In genomic region chr7:115548756-115549155, GRCh38 we compare ENCODE assay signal across 28 cellular contexts.
"Had no signal": no experiment of that assay in that cellular context is flagged by ENCODE, and none has a peak within 500 bp of the region (broad histone marks: within the 10 kb centered on the region; RNA-seq: fewer than 3 reads in every experiment).

No MANE protein-coding gene starts in this region.

- ATAC-seq: activated CD4-positive, alpha-beta T cell treated with anti-CD3 and anti-CD28 coated beads for 36 hours; effector memory CD8-positive, alpha-beta T cell; esophagus mucosa; gastroesophageal sphincter; heart left ventricle; left lobe of liver; lower lobe of right lung; mucosa of descending colon; right lobe of liver; stimulated activated naive B cell treated with anti-CD40 and anti-IgM and Interleukin-4, amounts not matched to agents 10 μg/mL and 1 μg/mL and 100 μg/mL, for 72 hours had no signal

- H3K9me3 Mint-ChIP-seq: activated B cell treated with CpG ODN at 0.5 μM for 24 hours; activated CD4-positive, alpha-beta memory T cell treated with anti-CD3 and anti-CD28 coated beads for 36 hours; activated naive CD8-positive, alpha-beta T cell treated with anti-CD3 and anti-CD28 coated beads, Interleukin-2, amount 10 ng/mL, durations not matched to agents 7 days and 5 days; brain; effector memory CD8-positive, alpha-beta T cell; naive B cell; stimulated activated naive B cell treated with anti-CD40 and anti-IgM and Interleukin-4, amounts not matched to agents 10 μg/mL and 1 μg/mL and 100 μg/mL, for 72 hours; T-helper 1 cell treated with Interleukin-12 subunit alpha and Interleukin-12 subunit beta and Interleukin-4 antibody, amounts not matched to agents 30 μg/mL and 1 μg/mL, for 36 hours had no signal

- H3K27ac Mint-ChIP-seq: activated B cell treated with CpG ODN at 0.5 μM for 24 hours; activated CD4-positive, alpha-beta memory T cell treated with anti-CD3 and anti-CD28 coated beads for 36 hours; activated CD4-positive, alpha-beta T cell treated with anti-CD3 and anti-CD28 coated beads for 36 hours; activated naive CD8-positive, alpha-beta T cell treated with anti-CD3 and anti-CD28 coated beads, Interleukin-2, amount 10 ng/mL, durations not matched to agents 7 days and 5 days; brain; effector memory CD8-positive, alpha-beta T cell; T-helper 1 cell treated with Interleukin-12 subunit alpha and Interleukin-12 subunit beta and Interleukin-4 antibody, amounts not matched to agents 30 μg/mL and 1 μg/mL, for 36 hours had no signal

- H3K4me3 ChIP-seq: gastroesophageal sphincter, heart left ventricle, lower lobe of right lung, mucosa of descending colon, right lobe of liver, transverse colon, vagina had no signal

- H3K36me3 Mint-ChIP-seq: activated CD4-positive, alpha-beta memory T cell treated with anti-CD3 and anti-CD28 coated beads for 36 hours; activated naive CD8-positive, alpha-beta T cell treated with anti-CD3 and anti-CD28 coated beads, Interleukin-2, amount 10 ng/mL, durations not matched to agents 7 days and 5 days; brain; naive B cell; stimulated activated naive B cell treated with anti-CD40 and anti-IgM and Interleukin-4, amounts not matched to agents 10 μg/mL and 1 μg/mL and 100 μg/mL, for 72 hours had no signal

- H3K9me3 ChIP-seq: gastroesophageal sphincter, heart left ventricle, lower lobe of right lung, mucosa of descending colon, right lobe of liver, transverse colon, vagina had no signal

- H3K4me1 Mint-ChIP-seq: activated B cell treated with CpG ODN at 0.5 μM for 24 hours; activated CD4-positive, alpha-beta T cell treated with anti-CD3 and anti-CD28 coated beads for 36 hours; activated naive CD8-positive, alpha-beta T cell treated with anti-CD3 and anti-CD28 coated beads, Interleukin-2, amount 10 ng/mL, durations not matched to agents 7 days and 5 days; brain; naive B cell; stimulated activated naive B cell treated with anti-CD40 and anti-IgM and Interleukin-4, amounts not matched to agents 10 μg/mL and 1 μg/mL and 100 μg/mL, for 72 hours had no signal

- H3K27ac ChIP-seq: gastroesophageal sphincter, heart left ventricle, lower lobe of right lung, right lobe of liver, transverse colon, vagina had no signal

- DNase-seq: activated B cell treated with CpG ODN at 0.5 μM for 24 hours; activated CD4-positive, alpha-beta memory T cell treated with anti-CD3 and anti-CD28 coated beads for 36 hours; activated CD4-positive, alpha-beta T cell treated with anti-CD3 and anti-CD28 coated beads for 36 hours; activated naive CD4-positive, alpha-beta T cell treated with Interleukin-2 at 50 U/mL for 16 hours; activated naive CD8-positive, alpha-beta T cell treated with anti-CD3 and anti-CD28 coated beads, Interleukin-2, amount 10 ng/mL, durations not matched to agents 7 days and 5 days; activated T-cell treated with anti-CD3 and anti-CD28 coated beads, Interleukin-2, amount 50 U/mL, for 48 hours; amygdala; effector memory CD8-positive, alpha-beta T cell; heart left ventricle; lower lobe of right lung; mesendoderm; mucosa of descending colon; naive B cell; nucleus accumbens; right lobe of liver; small intestine; stimulated activated CD4-positive, alpha-beta T cell treated with anti-CD3 and anti-CD28 coated beads, Interleukin-15, amount 100 ng/mL, for 24 hours; stimulated activated naive B cell treated with anti-CD40 and anti-IgM and Interleukin-4, amounts not matched to agents 10 μg/mL and 1 μg/mL and 100 μg/mL, for 72 hours; T1000; transverse colon had no signal

- H3K4me3 Mint-ChIP-seq: activated B cell treated with CpG ODN at 0.5 μM for 24 hours; activated CD4-positive, alpha-beta memory T cell treated with anti-CD3 and anti-CD28 coated beads for 36 hours; activated CD4-positive, alpha-beta T cell treated with anti-CD3 and anti-CD28 coated beads for 36 hours; activated naive CD8-positive, alpha-beta T cell treated with anti-CD3 and anti-CD28 coated beads, Interleukin-2, amount 10 ng/mL, durations not matched to agents 7 days and 5 days; brain; effector memory CD8-positive, alpha-beta T cell; naive B cell; stimulated activated naive B cell treated with anti-CD40 and anti-IgM and Interleukin-4, amounts not matched to agents 10 μg/mL and 1 μg/mL and 100 μg/mL, for 72 hours; T-helper 1 cell treated with Interleukin-12 subunit alpha and Interleukin-12 subunit beta and Interleukin-4 antibody, amounts not matched to agents 30 μg/mL and 1 μg/mL, for 36 hours had no signal

- H3K36me3 ChIP-seq: gastroesophageal sphincter, heart left ventricle, lower lobe of right lung, right lobe of liver, transverse colon, vagina had no signal

- H3K27me3 Mint-ChIP-seq: activated B cell treated with CpG ODN at 0.5 μM for 24 hours; activated CD4-positive, alpha-beta memory T cell treated with anti-CD3 and anti-CD28 coated beads for 36 hours; activated CD4-positive, alpha-beta T cell treated with anti-CD3 and anti-CD28 coated beads for 36 hours; activated naive CD8-positive, alpha-beta T cell treated with anti-CD3 and anti-CD28 coated beads, Interleukin-2, amount 10 ng/mL, durations not matched to agents 7 days and 5 days; effector memory CD8-positive, alpha-beta T cell; stimulated activated naive B cell treated with anti-CD40 and anti-IgM and Interleukin-4, amounts not matched to agents 10 μg/mL and 1 μg/mL and 100 μg/mL, for 72 hours had no signal

- FAIRE-seq: endothelial cell of umbilical vein, keratinocyte, small intestine had no signal

- H3K4me1 ChIP-seq: gastroesophageal sphincter, heart left ventricle, lower lobe of right lung, right lobe of liver, transverse colon, vagina had no signal

- H3K27me3 ChIP-seq: gastroesophageal sphincter, right lobe of liver, transverse colon, vagina had no signal
